7 cellular contexts compared by ENCODE assay signal in the genomic region with DNA sequence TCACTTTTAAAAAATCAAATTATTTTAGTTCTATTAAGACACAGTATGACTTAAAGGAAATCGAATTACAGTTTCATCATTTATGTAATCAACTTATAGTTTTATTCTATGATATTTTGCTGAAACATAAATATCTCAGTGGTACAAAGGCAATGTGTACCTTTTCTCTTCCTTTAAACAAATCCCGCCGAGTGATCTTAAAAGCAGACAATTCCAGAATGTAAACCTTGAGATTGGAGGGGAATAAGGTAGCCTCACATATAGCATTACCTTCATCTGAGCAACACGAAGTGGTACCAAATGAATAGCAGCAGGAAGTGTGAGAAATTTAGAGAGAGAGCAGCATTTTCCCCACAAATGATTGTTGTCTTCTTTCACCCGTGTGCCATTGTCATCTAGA.
"Had no signal": no experiment of that assay in that cellular context is flagged by ENCODE, and none has a peak within 500 bp of the region (broad histone marks: within the 10 kb centered on the region; RNA-seq: fewer than 3 reads in every experiment).

No MANE protein-coding gene starts in this region.

- DNase-seq: IMR-90, KBM-7, KG1 had no signal

- H3K27ac ChIP-seq: HL-60, KMS-11 had no signal

- FAIRE-seq: HepG2, HTR-8/SVneo had no signal

- ATAC-seq: HepG2 had no signal

- H3K9ac ChIP-seq: KMS-11 had no signal

- H3K4me2 ChIP-seq: KMS-11 had no signal
